ENCODE assay signal across 1 cellular context in genomic region chr16:70746708-70747424, GRCh38.
TF ChIP-seq lines count a peak whose summit lies in the region.

No MANE protein-coding gene starts in this region.

TF ChIP-seq in HepG2, 621 proteins besides CTCF, POLR2A, EP300 and RAD21 (continued from another document and continues in another):
- TF ChIP-seq THAP8 (CRISPR knock-in tag; IDR thresholded peaks at IDR 0.05; ENCODE audit: borderline replicate concordance) (no peak), ZSCAN9 (CRISPR knock-in tag; IDR thresholded peaks at IDR 0.05; ENCODE audit: borderline replicate concordance) (peak; percentile 76; the same call in 1 of the 2 replicates), TP53 (CRISPR knock-in tag; conservative IDR thresholded peaks at IDR 0.05) (no peak), ZBTB40 (IDR thresholded peaks at IDR 0.05) (no peak), ZBTB40 (CRISPR knock-in tag; IDR thresholded peaks at IDR 0.05) (peak; percentile 76; the same call in 1 of the 2 replicates), CSRNP2 (CRISPR knock-in tag; conservative IDR thresholded peaks at IDR 0.05; ENCODE audit: low read depth) (no peak), SMARCC2 (IDR thresholded peaks at IDR 0.05) (no peak), NFATC3 (CRISPR knock-in tag; IDR thresholded peaks at IDR 0.05) (no peak), ZNF749 (CRISPR knock-in tag; IDR thresholded peaks at IDR 0.05; ENCODE audit: borderline replicate concordance) (no peak), ZNF296 (CRISPR knock-in tag; conservative IDR thresholded peaks at IDR 0.05) (peak; percentile 98), ARID5B (CRISPR knock-in tag; IDR thresholded peaks at IDR 0.05) (peak; percentile 79), SIX4 (CRISPR knock-in tag; IDR thresholded peaks at IDR 0.05) (peak; percentile 82), ZNF687 (CRISPR knock-in tag; IDR thresholded peaks at IDR 0.05) (no peak; the same call in 1 of the 2 replicates), PAWR (CRISPR knock-in tag; IDR thresholded peaks at IDR 0.05; ENCODE audit: borderline replicate concordance) (no peak), TFDP2 (CRISPR knock-in tag; IDR thresholded peaks at IDR 0.05) (peak; percentile 42; the same call in 1 of the 2 replicates), ZBTB34 (CRISPR knock-in tag; IDR thresholded peaks at IDR 0.05) (peak; percentile 90; the same call in 1 of the 2 replicates), ZNF234 (CRISPR knock-in tag; conservative IDR thresholded peaks at IDR 0.05) (no peak; the same call in 1 of the 2 replicates), HIVEP1 (CRISPR knock-in tag; IDR thresholded peaks at IDR 0.05) (no peak), NPAS2 (CRISPR knock-in tag; IDR thresholded peaks at IDR 0.05; ENCODE audit: borderline replicate concordance) (no peak), POGZ (CRISPR knock-in tag; IDR thresholded peaks at IDR 0.05) (peak; percentile 62), ZNF3 (CRISPR knock-in tag; IDR thresholded peaks at IDR 0.05) (no peak), ZNF468 (CRISPR knock-in tag; IDR thresholded peaks at IDR 0.05) (no peak), CBFB (CRISPR knock-in tag; IDR thresholded peaks at IDR 0.05) (no peak), AHR (CRISPR knock-in tag; IDR thresholded peaks at IDR 0.05) (no peak; the same call in 1 of the 2 replicates), ZNF605 (CRISPR knock-in tag; IDR thresholded peaks at IDR 0.05) (no peak), GABPA (IDR thresholded peaks at IDR 0.05; ENCODE audit: low read depth, low read length) (no peak), GABPA (CRISPR knock-in tag; IDR thresholded peaks at IDR 0.05; ENCODE audit: low read depth) (peak; percentile 72), ZNF335 (CRISPR knock-in tag; IDR thresholded peaks at IDR 0.05) (peak; percentile 85; the same call in 1 of the 2 replicates), ZNF772 (CRISPR knock-in tag; IDR thresholded peaks at IDR 0.05) (peak; percentile 97), HDAC1 (CRISPR knock-in tag; IDR thresholded peaks at IDR 0.05) (peak; percentile 81)
- TF ChIP-seq, protein P1, sequence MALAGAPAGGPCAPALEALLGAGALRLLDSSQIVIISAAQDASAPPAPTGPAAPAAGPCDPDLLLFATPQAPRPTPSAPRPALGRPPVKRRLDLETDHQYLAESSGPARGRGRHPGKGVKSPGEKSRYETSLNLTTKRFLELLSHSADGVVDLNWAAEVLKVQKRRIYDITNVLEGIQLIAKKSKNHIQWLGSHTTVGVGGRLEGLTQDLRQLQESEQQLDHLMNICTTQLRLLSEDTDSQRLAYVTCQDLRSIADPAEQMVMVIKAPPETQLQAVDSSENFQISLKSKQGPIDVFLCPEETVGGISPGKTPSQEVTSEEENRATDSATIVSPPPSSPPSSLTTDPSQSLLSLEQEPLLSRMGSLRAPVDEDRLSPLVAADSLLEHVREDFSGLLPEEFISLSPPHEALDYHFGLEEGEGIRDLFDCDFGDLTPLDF (CRISPR knock-in tag; IDR thresholded peaks at IDR 0.05): no peak; the same call in 1 of the 2 replicates
- TF ChIP-seq, protein P2, sequence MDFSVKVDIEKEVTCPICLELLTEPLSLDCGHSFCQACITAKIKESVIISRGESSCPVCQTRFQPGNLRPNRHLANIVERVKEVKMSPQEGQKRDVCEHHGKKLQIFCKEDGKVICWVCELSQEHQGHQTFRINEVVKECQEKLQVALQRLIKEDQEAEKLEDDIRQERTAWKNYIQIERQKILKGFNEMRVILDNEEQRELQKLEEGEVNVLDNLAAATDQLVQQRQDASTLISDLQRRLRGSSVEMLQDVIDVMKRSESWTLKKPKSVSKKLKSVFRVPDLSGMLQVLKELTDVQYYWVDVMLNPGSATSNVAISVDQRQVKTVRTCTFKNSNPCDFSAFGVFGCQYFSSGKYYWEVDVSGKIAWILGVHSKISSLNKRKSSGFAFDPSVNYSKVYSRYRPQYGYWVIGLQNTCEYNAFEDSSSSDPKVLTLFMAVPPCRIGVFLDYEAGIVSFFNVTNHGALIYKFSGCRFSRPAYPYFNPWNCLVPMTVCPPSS (IDR thresholded peaks at IDR 0.05): no peak
